Comparison of ENCODE assay signal across 29 cellular contexts in genomic region chr18:54712758-54713157, GRCh38.
DNase-seq lines count a peak whose midpoint lies in the region; ATAC-seq, FAIRE-seq and TF ChIP-seq lines count a peak whose summit lies in the region.
"Had no signal": no experiment of that assay in that cellular context is flagged by ENCODE, and none has a peak within 500 bp of the region (broad histone marks: within the 10 kb centered on the region; RNA-seq: fewer than 3 reads in every experiment).

No MANE protein-coding gene starts in this region.

- peaks cover 16% of the 10 kb centered on the region for H3K4me1 ChIP-seq in A549
- no peaks in the 10 kb centered on the region for H3K4me1 ChIP-seq in GM23338 (ENCODE audit: insufficient read depth)
- no peaks in the 10 kb centered on the region; a peak in 1 of 5 replicates for H3K4me1 ChIP-seq in K562 (replicated peaks in 1 of 2; ENCODE audit: control insufficient read depth in 2 of 2, insufficient read depth in 2 of 2, low read length in 2 of 2)
- peaks cover 16% of the 10 kb centered on the region for H3K4me1 ChIP-seq in keratinocyte (ENCODE audit: control insufficient read depth, extremely low read depth, insufficient read depth, low read length)
- H3K4me1 ChIP-seq in lower lobe of right lung = no peaks in the 10 kb centered on the region
- H3K4me1 ChIP-seq: gastroesophageal sphincter, HAP-1, tibial artery had no signal

- H3K4me3 ChIP-seq in A549 = no peak overlapping the region
- no peak overlapping the region for H3K4me3 ChIP-seq in GM23338
- no peak overlapping the region for H3K4me3 ChIP-seq in K562
- no peak overlapping the region for H3K4me3 ChIP-seq in keratinocyte (ENCODE audit: control insufficient read depth in 2 of 3, extremely low read depth in 1 of 3, insufficient read depth in 2 of 3, low read depth in 1 of 3, low read length in 3 of 3)
- H3K4me3 ChIP-seq in lower lobe of right lung = no peak overlapping the region
- H3K4me3 ChIP-seq: cardiac muscle cell, gastroesophageal sphincter, HAP-1, stomach, tibial artery had no signal

- no peak overlapping the region for H3K27ac Mint-ChIP-seq in GM23338
- no peak overlapping the region for H3K27ac Mint-ChIP-seq in nephron progenitor cell
- H3K27ac Mint-ChIP-seq: activated naive CD4-positive, alpha-beta T cell treated with anti-CD3 and anti-CD28 coated beads, Interleukin-2, amount 50 U/mL, for 24 hours; activated T-cell treated with anti-CD3 and anti-CD28 coated beads, Interleukin-2, amount 50 U/mL, for 72 hours; dendritic cell treated with granulocyte-macrophage colony-stimulating factor and Interleukin-4, amounts not matched to agents 40 ng/mL and 50 ng/mL, for 4 days; endodermal cell; mesothelial cell of epicardium had no signal

- no peaks in the 10 kb centered on the region for H3K9me3 ChIP-seq in A549
- no peaks in the 10 kb centered on the region for H3K9me3 ChIP-seq in K562 (replicated peaks; ENCODE audit: control insufficient read depth, insufficient read depth, low read depth, low read length)
- H3K9me3 ChIP-seq in keratinocyte (ENCODE audit: control insufficient read depth, low read depth, low read length) = no peaks in the 10 kb centered on the region
- H3K9me3 ChIP-seq in lower lobe of right lung = no peaks in the 10 kb centered on the region
- H3K9me3 ChIP-seq: gastroesophageal sphincter, HAP-1, stomach, tibial artery had no signal

- H3K4me1 Mint-ChIP-seq in GM23338 (peaks cover 4% of the 10 kb centered on the region; the same call in 1 of the 3 replicates), nephron progenitor cell (peaks cover 3% of the 10 kb centered on the region)
- H3K4me1 Mint-ChIP-seq: endodermal cell, mesothelial cell of epicardium had no signal

- H3K79me2 ChIP-seq in GM23338 (replicated peaks; ENCODE audit: insufficient read depth) (no peaks in the 10 kb centered on the region), K562 (ENCODE audit: control insufficient read depth, insufficient read depth, low read length) (no peaks in the 10 kb centered on the region), keratinocyte (ENCODE audit: control insufficient read depth, insufficient read depth, low read length) (no peaks in the 10 kb centered on the region)

- TF ChIP-seq RAD21 in A549 (conservative IDR thresholded peaks at IDR 0.05 in 1 of 2, IDR thresholded peaks at IDR 0.05 in 1 of 2) (no peak), K562 (CRISPR knock-in tag; conservative IDR thresholded peaks at IDR 0.05 in 1 of 2, IDR thresholded peaks at IDR 0.05 in 1 of 2) (no peak)

- H2AFZ ChIP-seq in GM23338 (no peak overlapping the region; the same call in 1 of the 2 replicates), K562 (ENCODE audit: low read depth, low read length) (0 out of 2 replicates have a peak overlapping the region, but pooled peaks have one; percentile 16), keratinocyte (ENCODE audit: control insufficient read depth, low read length) (peak overlapping the region; percentile 44)

- intact Hi-C loops in K562 (cut with micrococcal nuclease) = no loop called here
- intact Hi-C loops in posterior cingulate gyrus (cut with DNase I) = no loop called here
- intact Hi-C loops in lower lobe of right lung (cut with DNase I) = no loop called here

- POLR2A ChIA-PET in A549 (lab: Yijun Ruan, JAX) (no interaction called here), K562 (lab: Yijun Ruan, JAX) (no interaction called here)

- WGBS in A549 (ENCODE audit: missing lambda C conversion rate) = 74% methylated on average over 4 of the region's 8 CpGs
- WGBS in K562 (ENCODE audit: insufficient coverage, low coverage, missing lambda C conversion rate) = 20% methylated on average over 5 of the region's 8 CpGs

- TF ChIP-seq CTCF in A549 (IDR thresholded peaks at IDR 0.05) (no peak), GM23338 (conservative IDR thresholded peaks at IDR 0.05; ENCODE audit: low read depth in 2 of 2) (no peak), K562 (IDR thresholded peaks at IDR 0.05 in 2 of 3, conservative IDR thresholded peaks at IDR 0.05 in 1 of 3; ENCODE audit: insufficient read depth in 2 of 3, low read depth in 1 of 3, low read length in 3 of 3) (no peak), keratinocyte (optimal IDR thresholded peaks at IDR 0.05 in 1 of 3, IDR thresholded peaks at IDR 0.05 in 1 of 3, conservative IDR thresholded peaks at IDR 0.05 in 1 of 3; ENCODE audit: extremely low read depth in 1 of 3, insufficient read depth in 2 of 3, low read length in 3 of 3) (no peak), lower lobe of right lung (IDR thresholded peaks at IDR 0.05) (no peak), nephron progenitor cell (IDR thresholded peaks at IDR 0.05) (no peak)

- peak overlapping the region; percentile 49 to 71; a peak in 5 of 6 replicates for H3K27ac ChIP-seq in A549
- no peak overlapping the region for H3K27ac ChIP-seq in GM23338 (ENCODE audit: low read depth)
- H3K27ac ChIP-seq in K562 (ENCODE audit: extremely low read depth, low read depth, low read length) = no peak overlapping the region
- H3K27ac ChIP-seq in keratinocyte (ENCODE audit: control insufficient read depth, insufficient read depth, low read length) = peak overlapping the region; percentile 78
- no peak overlapping the region for H3K27ac ChIP-seq in lower lobe of right lung
- H3K27ac ChIP-seq: C4-2B, cardiac muscle cell, gastroesophageal sphincter, stomach, tibial artery had no signal

- FAIRE-seq in A549 (lab: Jason Lieb, UNC) (no peak), K562 (lab: Jason Lieb, UNC) (no peak), keratinocyte (lab: Jason Lieb, UNC) (peak; percentile 48)

- H4K20me1 ChIP-seq in GM23338 (replicated peaks; ENCODE audit: insufficient read depth) (no peaks in the 10 kb centered on the region), K562 (replicated peaks; ENCODE audit: control insufficient read depth, insufficient read depth, low read length) (no peaks in the 10 kb centered on the region), keratinocyte (ENCODE audit: control insufficient read depth, extremely low read depth, insufficient read depth, low read length) (no peaks in the 10 kb centered on the region)

- H3K9me2 ChIP-seq in GM23338 (ENCODE audit: insufficient read depth) = no peaks in the 10 kb centered on the region; the same call in 1 of the 2 replicates

- H3K4me3 Mint-ChIP-seq in GM23338 = no peak overlapping the region
- H3K4me3 Mint-ChIP-seq in nephron progenitor cell = no peak overlapping the region
- H3K4me3 Mint-ChIP-seq: activated naive CD4-positive, alpha-beta T cell treated with anti-CD3 and anti-CD28 coated beads, Interleukin-2, amount 50 U/mL, for 24 hours; dendritic cell treated with granulocyte-macrophage colony-stimulating factor and Interleukin-4, amounts not matched to agents 40 ng/mL and 50 ng/mL, for 4 days; endodermal cell; mesothelial cell of epicardium; T-helper 1 cell treated with Interleukin-12 subunit alpha and Interleukin-12 subunit beta and Interleukin-4 antibody, amounts not matched to agents 30 μg/mL and 1 μg/mL, for 36 hours had no signal

- no TSS peak for BruUV-seq in K562 (replicated peaks; lab: Mats Ljungman, UMichigan)

- H3K4me2 ChIP-seq in A549 = peak overlapping the region; percentile 43; the same call in 2 of the 3 replicates
- no peak overlapping the region for H3K4me2 ChIP-seq in GM23338
- no peak overlapping the region for H3K4me2 ChIP-seq in K562 (ENCODE audit: insufficient read depth, low read length)
- H3K4me2 ChIP-seq in keratinocyte (ENCODE audit: control insufficient read depth, extremely low read depth, insufficient read depth, low read depth, low read length) = peak overlapping the region; percentile 74

- TF ChIP-seq EP300 in A549 (IDR thresholded peaks at IDR 0.05) = no peak
- no peak for TF ChIP-seq EP300 in K562 (IDR thresholded peaks at IDR 0.05; ENCODE audit: low read length)

- in situ Hi-C loops in K562 (cut with MboI) = no loop called here

- H3K27me3 Mint-ChIP-seq in GM23338 (ENCODE audit: insufficient read depth, low read depth, poor library complexity) = peaks cover 3% of the 10 kb centered on the region
- H3K27me3 Mint-ChIP-seq in nephron progenitor cell (ENCODE audit: low read depth, poor library complexity) = peaks cover 17% of the 10 kb centered on the region

- TF ChIP-seq POLR2A in A549 (IDR thresholded peaks at IDR 0.05; ENCODE audit: low read length) (no peak), K562 (conservative IDR thresholded peaks at IDR 0.05) (no peak)

- H3K36me3 ChIP-seq in GM23338 (ENCODE audit: insufficient read depth) (no peaks in the 10 kb centered on the region), K562 (ENCODE audit: control insufficient read depth, insufficient read depth, low read length) (no peaks in the 10 kb centered on the region), keratinocyte (ENCODE audit: control insufficient read depth in 2 of 2, extremely low read depth in 1 of 2, insufficient read depth in 2 of 2, low read length in 2 of 2) (no peaks in the 10 kb centered on the region), lower lobe of right lung (no peaks in the 10 kb centered on the region)
- H3K36me3 ChIP-seq: cardiac muscle cell, gastroesophageal sphincter, HAP-1, stomach, tibial artery had no signal

- no peaks in the 10 kb centered on the region for H3K9me1 ChIP-seq in K562 (ENCODE audit: control insufficient read depth, insufficient read depth, low read length)
- H3K9me1 ChIP-seq in keratinocyte (ENCODE audit: control insufficient read depth, extremely low read depth, insufficient read depth, low read length) = no peaks in the 10 kb centered on the region

- CTCF ChIA-PET in A549 (lab: Yijun Ruan, JAX) (no interaction called here), K562 (lab: Yijun Ruan, JAX; ENCODE audit: low intra/inter-chr PET ratio) (no interaction called here)

- no peaks in the 10 kb centered on the region for H3K36me3 Mint-ChIP-seq in GM23338 (ENCODE audit: low read depth)
- H3K36me3 Mint-ChIP-seq in nephron progenitor cell (ENCODE audit: low read depth) = no peaks in the 10 kb centered on the region
- H3K36me3 Mint-ChIP-seq: activated naive CD4-positive, alpha-beta T cell treated with anti-CD3 and anti-CD28 coated beads, Interleukin-2, amount 50 U/mL, for 24 hours; mesothelial cell of epicardium had no signal

- H3K9ac ChIP-seq in K562 (ENCODE audit: insufficient read depth in 1 of 2, low read depth in 2 of 2, low read length in 2 of 2) (no peak overlapping the region), keratinocyte (ENCODE audit: control insufficient read depth, extremely low read depth, insufficient read depth, low read length) (peak overlapping the region; percentile 53)

- ATAC-seq in A549 = no peak
- peak; percentile 38; the same call in 2 of the 3 replicates for ATAC-seq in GM23338
- ATAC-seq in K562 = no peak
- no peak for ATAC-seq in lower lobe of right lung
- ATAC-seq: gastroesophageal sphincter had no signal

- dilution Hi-C loops in keratinocyte (cut with MboI; ENCODE audit: extremely low pct_ligation_motif_present, low sequenced_read_pairs) = no loop called here

- no peaks in the 10 kb centered on the region for H3F3A ChIP-seq in GM23338 (replicated peaks; ENCODE audit: low read depth)

- H3K9me3 Mint-ChIP-seq in GM23338 (no peaks in the 10 kb centered on the region), nephron progenitor cell (peaks cover under 1% of the 10 kb centered on the region)
- H3K9me3 Mint-ChIP-seq: activated naive CD4-positive, alpha-beta T cell treated with anti-CD3 and anti-CD28 coated beads, Interleukin-2, amount 50 U/mL, for 24 hours; activated T-cell treated with anti-CD3 and anti-CD28 coated beads, Interleukin-2, amount 50 U/mL, for 72 hours; dendritic cell treated with granulocyte-macrophage colony-stimulating factor and Interleukin-4, amounts not matched to agents 40 ng/mL and 50 ng/mL, for 4 days; endodermal cell had no signal

- no peaks in the 10 kb centered on the region for H3K27me3 ChIP-seq in GM23338 (ENCODE audit: insufficient read depth)
- H3K27me3 ChIP-seq in K562 (ENCODE audit: control insufficient read depth in 2 of 2, insufficient read depth in 2 of 2, low read length in 2 of 2) = no peaks in the 10 kb centered on the region
- H3K27me3 ChIP-seq in keratinocyte (ENCODE audit: control insufficient read depth, extremely low read depth, insufficient read depth, low read length) = no peaks in the 10 kb centered on the region
- peaks cover 2% of the 10 kb centered on the region for H3K27me3 ChIP-seq in lower lobe of right lung (ENCODE audit: low read depth)
- H3K27me3 ChIP-seq: stomach, tibial artery had no signal

- DNase-seq in A549 (ENCODE audit: low read depth in 1 of 2, low spot score in 1 of 2) (no peak), GM23338 (ENCODE audit: low spot score) (no peak), K562 (ENCODE audit: extremely low read depth in 1 of 4, low spot score in 3 of 4) (no peak), keratinocyte (ENCODE audit: low read depth, low spot score) (no peak), posterior cingulate gyrus (no peak), lower lobe of right lung (no peak), nephron progenitor cell (no peak)
- DNase-seq: activated CD4-positive, alpha-beta T cell treated with anti-CD3 and anti-CD28 coated beads for 1 hour; amygdala; DMS79 treated with DMSO at 0.1 percent for 48 hours; endodermal cell; GF-D8; hippocampal formation; NCI-H2029 treated with DMSO at 0.1 percent for 48 hours; NCI-H526 treated with DMSO at 0.1 percent for 48 hours; retina; RPMI8226; stimulated activated CD4-positive, alpha-beta T cell treated with anti-CD3 and anti-CD28 coated beads, Interleukin-2, amount 100 ng/mL, for 24 hours; stomach; tibial artery had no signal

Comparison
In these comparisons a context has a peak if more than half of its experiments do, and no peak if none do; other contexts are left out.
1. H3K27ac ChIP-seq: peak in A549 (2 of 2) and keratinocyte (single experiment); none in GM23338 (single experiment), K562 (single experiment) and lower lobe of right lung (single experiment).
2. H3K4me2 ChIP-seq: peak in A549 (single experiment) and keratinocyte (single experiment); none in GM23338 (single experiment) and K562 (single experiment).